ENCODE assay signal across 1 cellular context in genomic region chr3:177119829-177120228, GRCh38.
TF ChIP-seq lines count a peak whose summit lies in the region.

No MANE protein-coding gene starts in this region.

TF ChIP-seq in K562, 482 proteins besides CTCF, POLR2A, EP300 and RAD21 (continued from another document):
- TF ChIP-seq KAT7 (CRISPR knock-in tag; IDR thresholded peaks at IDR 0.05; ENCODE audit: borderline replicate concordance) (no peak), MLLT1 (IDR thresholded peaks at IDR 0.05) (no peak), MAFG (tag; conservative IDR thresholded peaks at IDR 0.05) (no peak)
